In genomic region chr13:68627377-68627776, GRCh38 we compare ENCODE assay signal across 32 cellular contexts.
"Had no signal": no experiment of that assay in that cellular context is flagged by ENCODE, and none has a peak within 500 bp of the region (broad histone marks: within the 10 kb centered on the region; RNA-seq: fewer than 3 reads in every experiment).

No MANE protein-coding gene starts in this region.

- H3K4me3 ChIP-seq: body of pancreas, breast epithelium had no signal

- H3K36me3 ChIP-seq: brain microvascular endothelial cell, breast epithelium had no signal

- H3K27ac ChIP-seq: body of pancreas, brain microvascular endothelial cell, breast epithelium, VCaP had no signal

- DNase-seq: activated CD4-positive, alpha-beta memory T cell treated with anti-CD3 and anti-CD28 coated beads, Interleukin-2, amount 10 ng/mL, durations not matched to agents 7 days and 5 days; activated CD4-positive, alpha-beta T cell treated with anti-CD3 and anti-CD28 coated beads for 1 hour; activated CD4-positive, alpha-beta T cell treated with anti-CD3 and anti-CD28 coated beads for 36 hours; activated CD4-positive, alpha-beta T cell treated with anti-CD3 and anti-CD28 coated beads for 48 hours; activated CD4-positive, alpha-beta T cell treated with anti-CD3 and anti-CD28 coated beads, Interleukin-2, amount 10 ng/mL, durations not matched to agents 7 days and 5 days; activated CD4-positive, alpha-beta T cell treated with anti-CD3 and anti-CD28 coated beads, Interleukin-2, amount 50 U/mL, for 48 hours; activated CD4-positive, CD25-positive, alpha-beta regulatory T cell; activated CD8-positive, alpha-beta memory T cell treated with anti-CD3 and anti-CD28 coated beads for 24 hours; activated CD8-positive, alpha-beta memory T cell treated with anti-CD3 and anti-CD28 coated beads, Interleukin-2, amount 10 ng/mL, durations not matched to agents 7 days and 5 days; activated CD8-positive, alpha-beta memory T cell treated with anti-CD3 and anti-CD28 coated beads, Interleukin-2, amount 50 U/mL, for 48 hours; activated CD8-positive, alpha-beta T cell treated with anti-CD3 and anti-CD28 coated beads, Interleukin-2, amount 10 ng/mL, durations not matched to agents 7 days and 5 days; activated effector memory CD4-positive, alpha-beta T cell treated with Interleukin-2 at 50 U/mL for 16 hours; activated gamma-delta T cell; activated naive CD4-positive, alpha-beta T cell treated with anti-CD3 and anti-CD28 coated beads, Interleukin-2, amount 10 ng/mL, durations not matched to agents 7 days and 5 days; activated naive CD4-positive, alpha-beta T cell treated with Interleukin-2 at 50 U/mL for 16 hours; activated naive CD8-positive, alpha-beta T cell treated with anti-CD3 and anti-CD28 coated beads, Interleukin-2, amount 10 ng/mL, durations not matched to agents 7 days and 5 days; activated naive CD8-positive, alpha-beta T cell treated with anti-CD3 and anti-CD28 coated beads, Interleukin-2, amount 50 U/mL, for 24 hours; activated T-cell treated with anti-CD3 and anti-CD28 coated beads, Interleukin-2, amount 50 U/mL, for 24 hours; activated T-cell treated with anti-CD3 and anti-CD28 coated beads, Interleukin-2, amount 50 U/mL, for 48 hours; amygdala; anterior cingulate cortex; body of pancreas; brain microvascular endothelial cell; central memory CD4-positive, alpha-beta T cell; T-helper 2 cell; T-helper 9 cell had no signal

- ATAC-seq: activated CD4-positive, alpha-beta T cell treated with anti-CD3 and anti-CD28 coated beads for 36 hours; activated CD4-positive, CD25-positive, alpha-beta regulatory T cell treated with anti-CD3 and anti-CD28 coated beads, Interleukin-2, amount 50 U/mL, for 24 hours; activated CD8-positive, alpha-beta memory T cell treated with anti-CD3 and anti-CD28 coated beads, Interleukin-2, amount 10 ng/mL, durations not matched to agents 7 days and 5 days; activated CD8-positive, alpha-beta T cell treated with anti-CD3 and anti-CD28 coated beads, Interleukin-2, amount 10 ng/mL, durations not matched to agents 7 days and 5 days; activated naive CD8-positive, alpha-beta T cell treated with anti-CD3 and anti-CD28 coated beads, Interleukin-2, amount 50 U/mL, for 24 hours; body of pancreas had no signal

- FAIRE-seq: astrocyte, colon, TTC549 had no signal

- H3K4me1 ChIP-seq: body of pancreas, breast epithelium had no signal

- H3K27me3 ChIP-seq: body of pancreas, brain microvascular endothelial cell, breast epithelium had no signal

- H3K9me3 ChIP-seq: body of pancreas had no signal
